Comparison of ENCODE assay signal across 19 cellular contexts in genomic region chr3:132554437-132554836, GRCh38. TPM values are rescaled to one million over a fixed set of nuclear protein-coding genes. Genes with fewer than 3 reads are reported as not detected.
DNase-seq lines count a peak whose midpoint lies in the region; FAIRE-seq and TF ChIP-seq lines count a peak whose summit lies in the region.
"Had no signal": no experiment of that assay in that cellular context is flagged by ENCODE, and none has a peak within 500 bp of the region (broad histone marks: within the 10 kb centered on the region; RNA-seq: fewer than 3 reads in every experiment).

No MANE protein-coding gene starts in this region.

- DNase-seq in NCI-H1417 (lab: John Stamatoyannopoulos, UW) = peak; percentile 9 to 34 (median 32)
- DNase-seq in NCI-H1417 treated with DMSO at 0.1 percent for 48 hours (lab: John Stamatoyannopoulos, UW) = no peak
- DNase-seq in NCI-H748 (lab: John Stamatoyannopoulos, UW; ENCODE audit: unreplicated experiment) = peak; percentile 88
- no peak for DNase-seq in endothelial cell (ENCODE audit: low spot score)
- no peak for DNase-seq in uterus
- no peak for DNase-seq in small intestine
- DNase-seq in SW480 (ENCODE audit: low spot score) = no peak
- DNase-seq in stimulated activated CD4-positive, alpha-beta T cell treated with anti-CD3 and anti-CD28 coated beads, Interleukin-12 subunit alpha, Interleukin-12 subunit beta, amount 100 ng/mL, for 4 hours = no peak
- DNase-seq: activated CD4-positive, alpha-beta memory T cell treated with anti-CD3 and anti-CD28 coated beads, Interleukin-2, amount 10 ng/mL, durations not matched to agents 7 days and 5 days; activated effector memory CD4-positive, alpha-beta T cell treated with Interleukin-2 at 50 U/mL for 16 hours; caudate nucleus; KBM-7; lower lobe of right lung; T1000 had no signal

- H3K36me3 ChIP-seq in uterus (no peaks in the 10 kb centered on the region), small intestine (ENCODE audit: control insufficient read depth in 2 of 2, insufficient read depth in 2 of 2, low read length in 2 of 2) (peaks cover 0 to 5% of the 10 kb centered on the region in 2 donors)
- H3K36me3 ChIP-seq: lower lobe of right lung, neural progenitor cell, thoracic aorta had no signal

- no peaks in the 10 kb centered on the region for H3K27me3 ChIP-seq in uterus
- no peaks in the 10 kb centered on the region for H3K27me3 ChIP-seq in small intestine (ENCODE audit: control insufficient read depth in 2 of 2, insufficient read depth in 2 of 2, low read length in 2 of 2)
- H3K27me3 ChIP-seq: neural progenitor cell had no signal

- no peak overlapping the region for H3K4me3 Mint-ChIP-seq in endothelial cell (ENCODE audit: unreplicated experiment)
- H3K4me3 Mint-ChIP-seq: activated CD4-positive, alpha-beta memory T cell treated with anti-CD3 and anti-CD28 coated beads, Interleukin-2, amount 10 ng/mL, durations not matched to agents 7 days and 5 days; neural progenitor cell had no signal

- peaks cover 52% of the 10 kb centered on the region for H3K4me1 Mint-ChIP-seq in endothelial cell (ENCODE audit: unreplicated experiment)
- H3K4me1 Mint-ChIP-seq: neural progenitor cell had no signal

- H3K27ac ChIP-seq in uterus (peak overlapping the region; percentile 48 to 72), small intestine (ENCODE audit: low read depth in 1 of 2, low read length in 1 of 2) (no peak overlapping the region)
- H3K27ac ChIP-seq: 22Rv1, epithelial cell of prostate, lower lobe of right lung, neural progenitor cell, thoracic aorta had no signal

- TF ChIP-seq CTCF in endothelial cell (IDR thresholded peaks at IDR 0.05; ENCODE audit: unreplicated experiment) (no peak), uterus (IDR thresholded peaks at IDR 0.05) (no peak)

- TF ChIP-seq POLR2A in uterus (IDR thresholded peaks at IDR 0.05) = no peak

- H3K27ac Mint-ChIP-seq in endothelial cell (ENCODE audit: unreplicated experiment) = peak overlapping the region; percentile 8
- H3K27ac Mint-ChIP-seq: activated CD4-positive, alpha-beta memory T cell treated with anti-CD3 and anti-CD28 coated beads, Interleukin-2, amount 10 ng/mL, durations not matched to agents 7 days and 5 days; neural progenitor cell had no signal

- no peak overlapping the region for H3K4me3 ChIP-seq in uterus
- H3K4me3 ChIP-seq in small intestine (ENCODE audit: low read depth in 1 of 2, low read length in 2 of 2) = no peak overlapping the region
- H3K4me3 ChIP-seq: lower lobe of right lung, neural progenitor cell, smooth muscle cell, thoracic aorta had no signal

- WGBS in small intestine, 3 donors = 58 to 68% (median 66%) methylated on average over 8 of the region's 8 CpGs

- H3K27me3 Mint-ChIP-seq in endothelial cell (ENCODE audit: unreplicated experiment) = peaks cover 4% of the 10 kb centered on the region
- H3K27me3 Mint-ChIP-seq: activated CD4-positive, alpha-beta memory T cell treated with anti-CD3 and anti-CD28 coated beads, Interleukin-2, amount 10 ng/mL, durations not matched to agents 7 days and 5 days had no signal

- H3K9me3 ChIP-seq in uterus (no peaks in the 10 kb centered on the region), small intestine (ENCODE audit: control insufficient read depth, low read depth) (no peaks in the 10 kb centered on the region)
- H3K9me3 ChIP-seq: lower lobe of right lung, thoracic aorta had no signal

- H3K4me1 ChIP-seq in uterus (peaks cover 0 to 8% of the 10 kb centered on the region in 2 donors), small intestine (ENCODE audit: control insufficient read depth in 2 of 2, insufficient read depth in 1 of 2, low read depth in 1 of 2, low read length in 1 of 2) (peaks cover 0 to 3% of the 10 kb centered on the region in 2 donors)
- H3K4me1 ChIP-seq: neural progenitor cell had no signal

- peaks cover 3% of the 10 kb centered on the region for H3K36me3 Mint-ChIP-seq in endothelial cell (ENCODE audit: low read depth, unreplicated experiment)

- intact Hi-C loops in uterus (cut with DNase I; ENCODE audit: low total_unique reads) = no loop called here

- no peaks in the 10 kb centered on the region for H3K9me3 Mint-ChIP-seq in endothelial cell (ENCODE audit: unreplicated experiment)
- H3K9me3 Mint-ChIP-seq: activated CD4-positive, alpha-beta memory T cell treated with anti-CD3 and anti-CD28 coated beads, Interleukin-2, amount 10 ng/mL, durations not matched to agents 7 days and 5 days; neural progenitor cell had no signal

- FAIRE-seq in small intestine (lab: Jason Lieb, UNC) = no peak

RNA-seq across cellular contexts. Expression of gene ACKR4, which starts 42.6 kb away (rescaled TPM):
- total RNA-seq in endothelial cell (ENCODE audit: unreplicated experiment) (not detected), uterus (1 to 10 TPM; 2.0 to 4.7 (median 4.4) TPM)
- 10 to 100 TPM in 2 of 3 donors, 1 to 10 TPM in 1; 7.0 to 24.4 (median 11.4) TPM for polyA plus RNA-seq in small intestine
- total RNA-seq: activated CD4-positive, alpha-beta memory T cell treated with anti-CD3 and anti-CD28 coated beads, Interleukin-2, amount 10 ng/mL, durations not matched to agents 7 days and 5 days; smooth muscle cell had no signal
- polyA plus RNA-seq: smooth muscle cell had no signal

Comparison
In these comparisons a context has a peak if more than half of its experiments do, and no peak if none do; other contexts are left out.
1. DNase-seq: peak in NCI-H1417 (3 of 3) and NCI-H748 (single experiment); none in NCI-H1417 treated with DMSO at 0.1 percent for 48 hours (single experiment), endothelial cell (single experiment), uterus (0 of 2), small intestine (single experiment), SW480 (single experiment) and stimulated activated CD4-positive, alpha-beta T cell treated with anti-CD3 and anti-CD28 coated beads, Interleukin-12 subunit alpha, Interleukin-12 subunit beta, amount 100 ng/mL, for 4 hours (single experiment).
2. H3K27ac ChIP-seq: peak in uterus (2 of 2); none in small intestine (0 of 2).